ENCODE assay signal across 10 cellular contexts in the genomic region with DNA sequence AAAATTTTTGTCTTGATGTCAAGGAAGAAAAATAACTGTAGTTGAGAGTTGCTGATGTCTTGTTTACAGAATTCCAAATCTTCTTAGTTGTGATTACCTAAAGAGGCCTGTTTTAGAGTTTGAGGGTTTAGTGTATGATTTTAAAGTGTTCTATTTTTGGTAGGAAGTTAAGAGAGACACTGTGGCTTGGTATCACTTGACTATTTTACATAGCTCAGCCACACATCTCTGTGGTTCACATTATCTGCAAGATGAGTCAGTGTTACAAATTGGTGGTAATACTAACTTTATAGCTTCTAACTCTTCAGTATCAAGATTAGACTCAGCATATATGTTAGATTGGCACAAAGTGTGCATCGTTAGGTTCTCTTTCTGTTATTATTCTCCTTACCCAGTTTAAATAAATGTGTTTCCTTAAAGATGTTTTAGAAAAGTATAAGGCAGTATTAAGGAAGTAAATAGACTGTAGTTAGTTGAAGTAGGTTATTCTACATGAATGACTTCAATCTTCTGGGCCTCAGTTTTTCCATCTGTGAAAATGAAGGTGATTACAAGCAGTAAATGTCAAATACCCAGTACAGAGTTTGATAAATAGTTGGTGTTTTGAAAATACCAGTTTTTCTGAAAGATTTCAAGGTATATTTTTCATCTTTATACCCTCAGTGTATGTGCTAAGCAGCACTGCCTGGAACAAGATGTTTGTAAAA. TPM values are rescaled to one million over a fixed set of nuclear protein-coding genes. Genes with fewer than 3 reads are reported as not detected.
DNase-seq lines count a peak whose midpoint lies in the region; ATAC-seq and TF ChIP-seq lines count a peak whose summit lies in the region.
"Had no signal": no experiment of that assay in that cellular context is flagged by ENCODE, and none has a peak within 500 bp of the region (broad histone marks: within the 10 kb centered on the region; RNA-seq: fewer than 3 reads in every experiment).

No MANE protein-coding gene starts in this region.

- H3K4me3 ChIP-seq in fibroblast of mammary gland (ENCODE audit: control insufficient read depth, low read depth, low read length) (no peak overlapping the region), sigmoid colon (no peak overlapping the region), coronary artery (no peak overlapping the region)
- H3K4me3 ChIP-seq: skin epidermis had no signal

- TF ChIP-seq CTCF in fibroblast of mammary gland (conservative IDR thresholded peaks at IDR 0.05; ENCODE audit: control insufficient read depth, insufficient read depth, low read depth, low read length) (no peak), sigmoid colon (IDR thresholded peaks at IDR 0.05) (no peak), coronary artery (IDR thresholded peaks at IDR 0.05) (no peak)

- H3K27ac ChIP-seq in sigmoid colon (no peak overlapping the region), coronary artery (no peak overlapping the region)

- WGBS in sigmoid colon, 2 donors: 61 to 78% methylated on average over 1 of the region's 1 CpG

- peaks cover 0 to 18% (median 14%) of the 10 kb centered on the region in 4 donors for H3K4me1 ChIP-seq in sigmoid colon

- DNase-seq in fibroblast of mammary gland (ENCODE audit: low read depth) (peak; percentile 15), sigmoid colon (no peak), coronary artery (ENCODE audit: low spot score) (no peak), NCI-H1105 treated with DMSO at 0.1 percent for 48 hours (lab: John Stamatoyannopoulos, UW) (no peak), sciatic nerve (ENCODE audit: low spot score) (no peak)
- DNase-seq: NCI-H2081 treated with DMSO at 0.1 percent for 48 hours had no signal

- TF ChIP-seq EP300 in sigmoid colon (IDR thresholded peaks at IDR 0.05): no peak

- no peaks in the 10 kb centered on the region for H3K9me3 ChIP-seq in sigmoid colon

- intact Hi-C loops in sigmoid colon (cut with DNase I): loop anchor here (10.0 kb wide), 1 partner anchor 256 kb away; no protein-coding TSS in a partner anchor
- intact Hi-C loops in sciatic nerve (cut with DNase I): no loop called here

- no peak for TF ChIP-seq POLR2A in GM18505 (IDR thresholded peaks at IDR 0.05; ENCODE audit: borderline replicate concordance, extremely low read depth, insufficient read depth, insufficient read length)
- TF ChIP-seq POLR2A in sigmoid colon (IDR thresholded peaks at IDR 0.05): no peak

- peaks cover 0 to 13% (median 0%) of the 10 kb centered on the region in 4 donors for H3K36me3 ChIP-seq in sigmoid colon

- no peaks in the 10 kb centered on the region for H3K27me3 ChIP-seq in sigmoid colon

- ATAC-seq in GM18505 (IDR thresholded peaks at IDR 0.05; ENCODE audit: unreplicated experiment) (peak; percentile 70), GM21515 (IDR thresholded peaks at IDR 0.05; ENCODE audit: unreplicated experiment) (peak; percentile 79), HG03521 (IDR thresholded peaks at IDR 0.05; ENCODE audit: unreplicated experiment) (peak; percentile 74), sciatic nerve (no peak)

RNA-seq across cellular contexts. Expression of a gene that starts 33.4 kb away (rescaled TPM):
- 10 to 100 TPM; 18.6 to 22.5 (median 19.3) TPM for total RNA-seq in sigmoid colon
- 10 to 100 TPM in 2 of 3 donors, 1 to 10 TPM in 1; 8.6 to 13.6 (median 12.0) TPM for polyA plus RNA-seq in sigmoid colon
- 41.6 TPM for total RNA-seq in sciatic nerve
